9 cellular contexts compared by ENCODE assay signal in the genomic region with DNA sequence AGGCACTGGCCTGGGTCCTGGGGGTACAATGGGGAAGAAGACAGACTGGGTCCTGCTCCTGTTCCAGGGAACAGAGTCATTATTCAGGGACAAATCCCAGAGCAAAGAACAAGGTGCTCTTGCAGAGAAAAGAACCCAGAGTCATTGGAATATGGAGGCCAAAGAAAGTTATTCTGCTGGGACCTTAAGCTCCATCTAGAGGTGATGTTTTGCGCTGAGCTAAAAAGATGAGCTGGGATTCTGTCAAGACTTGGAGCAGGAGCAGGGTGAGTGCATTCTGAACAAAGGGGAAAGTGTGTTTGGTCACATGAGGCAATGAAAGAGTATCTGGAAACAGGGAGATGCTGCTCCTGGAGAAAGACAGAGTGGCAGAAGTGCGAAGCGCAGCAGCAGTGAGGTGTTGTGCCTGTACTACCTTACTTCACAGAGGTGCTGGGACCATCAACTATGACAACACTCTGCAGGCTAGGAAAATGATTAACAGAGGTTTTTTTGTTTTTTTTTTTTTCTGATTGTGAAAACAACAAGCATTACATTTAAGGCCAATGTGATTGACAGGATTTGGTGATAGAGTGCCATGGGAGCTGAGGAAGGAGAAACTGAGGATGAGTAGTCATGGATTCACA.
DNase-seq lines count a peak whose midpoint lies in the region; ATAC-seq, FAIRE-seq and TF ChIP-seq lines count a peak whose summit lies in the region.
"Had no signal": no experiment of that assay in that cellular context is flagged by ENCODE, and none has a peak within 500 bp of the region (broad histone marks: within the 10 kb centered on the region; RNA-seq: fewer than 3 reads in every experiment).

No MANE protein-coding gene starts in this region.

- DNase-seq in GM12865 (ENCODE audit: low read depth) (peak; percentile 67), K562 (ENCODE audit: extremely low read depth in 1 of 4, low spot score in 3 of 4) (no peak), myocyte (ENCODE audit: low read depth) (peak; percentile 10), CD1c-positive myeloid dendritic cell (ENCODE audit: extremely low spot score) (no peak), NCI-H2029 treated with DMSO at 0.1 percent for 48 hours (lab: John Stamatoyannopoulos, UW) (no peak), upper lobe of left lung (no peak), GOT3 (lab: John Stamatoyannopoulos, UW) (no peak)

- WGBS in K562 (ENCODE audit: insufficient coverage, low coverage, missing lambda C conversion rate): 6% methylated on average over 2 of the region's 3 CpGs
- 89 to 90% methylated on average over 3 of the region's 3 CpGs for WGBS in upper lobe of left lung, 2 donors

- no peaks in the 10 kb centered on the region for H3K9me1 ChIP-seq in K562 (ENCODE audit: control insufficient read depth, insufficient read depth, low read length)

- H3K9ac ChIP-seq in K562 (ENCODE audit: insufficient read depth in 1 of 2, low read depth in 2 of 2, low read length in 2 of 2): no peak overlapping the region

- BruUV-seq in K562 (replicated peaks; lab: Mats Ljungman, UMichigan): no TSS peak

- in situ Hi-C loops in K562 (cut with MboI): no loop called here

- H3K27me3 ChIP-seq in K562 (ENCODE audit: control insufficient read depth in 2 of 2, insufficient read depth in 2 of 2, low read length in 2 of 2): no peaks in the 10 kb centered on the region
- no peaks in the 10 kb centered on the region for H3K27me3 ChIP-seq in upper lobe of left lung

- 0 out of 3 replicates have a peak, but pooled peaks have one; percentile 34 for ATAC-seq in K562
- no peak for ATAC-seq in upper lobe of left lung (ENCODE audit: low FRiP score in 2 of 2)

- peak; percentile 42 for TF ChIP-seq CTCF in GM12865 (IDR thresholded peaks at IDR 0.05; ENCODE audit: insufficient read depth, low read depth, low read length, missing control alignments)
- TF ChIP-seq CTCF in LNCAP (IDR thresholded peaks at IDR 0.05): peak; percentile 51
- peak in 1 of 3 experiments; percentile 21; a peak in 2 of 6 replicates for TF ChIP-seq CTCF in K562 (IDR thresholded peaks at IDR 0.05 in 2 of 3, conservative IDR thresholded peaks at IDR 0.05 in 1 of 3; ENCODE audit: insufficient read depth in 2 of 3, low read depth in 1 of 3, low read length in 3 of 3)
- no peak for TF ChIP-seq CTCF in upper lobe of left lung (IDR thresholded peaks at IDR 0.05)

- CTCF ChIA-PET in K562 (lab: Yijun Ruan, JAX; ENCODE audit: low intra/inter-chr PET ratio): no interaction called here

- intact Hi-C loops in K562 (cut with micrococcal nuclease): no loop called here

- no peak overlapping the region for H3K27ac ChIP-seq in K562 (ENCODE audit: extremely low read depth, low read depth, low read length)
- H3K27ac ChIP-seq in upper lobe of left lung: no peak overlapping the region
- H3K27ac ChIP-seq: epithelial cell of prostate had no signal

- H2AFZ ChIP-seq in K562 (ENCODE audit: low read depth, low read length): no peak overlapping the region

- no peaks in the 10 kb centered on the region for H3K79me2 ChIP-seq in K562 (ENCODE audit: control insufficient read depth, insufficient read depth, low read length)

- H3K4me2 ChIP-seq in K562 (ENCODE audit: insufficient read depth, low read length): no peak overlapping the region

- TF ChIP-seq POLR2A in K562 (conservative IDR thresholded peaks at IDR 0.05): no peak
- TF ChIP-seq POLR2A in upper lobe of left lung (IDR thresholded peaks at IDR 0.05): no peak

- peak in 1 of 2 experiments; percentile 36; a peak in 2 of 4 replicates for TF ChIP-seq RAD21 in K562 (CRISPR knock-in tag; conservative IDR thresholded peaks at IDR 0.05 in 1 of 2, IDR thresholded peaks at IDR 0.05 in 1 of 2)

- H3K4me3 ChIP-seq in GM12865 (ENCODE audit: low read depth, low read length) (no peak overlapping the region), K562 (no peak overlapping the region), upper lobe of left lung (no peak overlapping the region)

- POLR2A ChIA-PET in K562 (lab: Yijun Ruan, JAX): no interaction called here

- FAIRE-seq in K562 (lab: Jason Lieb, UNC): no peak

- TF ChIP-seq EP300 in K562 (IDR thresholded peaks at IDR 0.05; ENCODE audit: low read length) (no peak), upper lobe of left lung (IDR thresholded peaks at IDR 0.05) (no peak)

- no peaks in the 10 kb centered on the region for H3K4me1 ChIP-seq in K562 (replicated peaks in 1 of 2; ENCODE audit: control insufficient read depth in 2 of 2, insufficient read depth in 2 of 2, low read length in 2 of 2)
- H3K4me1 ChIP-seq in upper lobe of left lung: no peaks in the 10 kb centered on the region

- H3K9me3 ChIP-seq in K562 (replicated peaks; ENCODE audit: control insufficient read depth, insufficient read depth, low read depth, low read length): no peaks in the 10 kb centered on the region
- H3K9me3 ChIP-seq in upper lobe of left lung: no peaks in the 10 kb centered on the region

- no peaks in the 10 kb centered on the region for H3K36me3 ChIP-seq in K562 (ENCODE audit: control insufficient read depth, insufficient read depth, low read length)
- H3K36me3 ChIP-seq in upper lobe of left lung: no peaks in the 10 kb centered on the region

- no peaks in the 10 kb centered on the region for H4K20me1 ChIP-seq in K562 (replicated peaks; ENCODE audit: control insufficient read depth, insufficient read depth, low read length)

TF ChIP-seq in K562, 482 proteins besides CTCF, POLR2A, EP300 and RAD21:
- TF ChIP-seq TBL1XR1 (IDR thresholded peaks at IDR 0.05; ENCODE audit: low read length in 2 of 2) (no peak), SRSF7 (optimal IDR thresholded peaks at IDR 0.05; ENCODE audit: low read depth, low read length) (no peak), ZBTB7A (IDR thresholded peaks at IDR 0.05; ENCODE audit: borderline replicate concordance, control insufficient read depth, low read depth, low read length) (no peak), KLF16 (IDR thresholded peaks at IDR 0.05) (no peak), RAD51 (IDR thresholded peaks at IDR 0.05; ENCODE audit: borderline replicate concordance, low read depth) (no peak), ZNF384 (IDR thresholded peaks at IDR 0.05; ENCODE audit: low read depth, low read length) (no peak), KDM5B (IDR thresholded peaks at IDR 0.05; ENCODE audit: insufficient replicate concordance, low read depth, low read length) (no peak), TAF7 (tag; IDR thresholded peaks at IDR 0.05) (no peak), BMI1 (IDR thresholded peaks at IDR 0.05; ENCODE audit: low read length) (no peak), BRD4 (IDR thresholded peaks at IDR 0.05) (no peak), NUFIP1 (IDR thresholded peaks at IDR 0.05; ENCODE audit: partially characterized antibody) (no peak), ZNF561 (CRISPR knock-in tag; conservative IDR thresholded peaks at IDR 0.05) (no peak)
- TF ChIP-seq, protein P1, sequence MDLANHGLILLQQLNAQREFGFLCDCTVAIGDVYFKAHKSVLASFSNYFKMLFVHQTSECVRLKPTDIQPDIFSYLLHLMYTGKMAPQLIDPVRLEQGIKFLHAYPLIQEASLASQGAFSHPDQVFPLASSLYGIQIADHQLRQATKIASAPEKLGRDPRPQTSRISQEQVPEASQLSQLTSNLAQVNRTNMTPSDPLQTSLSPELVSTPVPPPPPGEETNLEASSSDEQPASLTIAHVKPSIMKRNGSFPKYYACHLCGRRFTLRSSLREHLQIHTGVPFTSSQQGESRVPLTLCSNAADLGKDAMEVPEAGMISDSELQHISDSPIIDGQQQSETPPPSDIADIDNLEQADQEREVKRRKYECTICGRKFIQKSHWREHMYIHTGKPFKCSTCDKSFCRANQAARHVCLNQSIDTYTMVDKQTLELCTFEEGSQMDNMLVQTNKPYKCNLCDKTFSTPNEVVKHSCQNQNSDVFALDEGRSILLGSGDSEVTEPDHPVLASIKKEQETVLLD (IDR thresholded peaks at IDR 0.05): no peak
- TF ChIP-seq, protein P2, sequence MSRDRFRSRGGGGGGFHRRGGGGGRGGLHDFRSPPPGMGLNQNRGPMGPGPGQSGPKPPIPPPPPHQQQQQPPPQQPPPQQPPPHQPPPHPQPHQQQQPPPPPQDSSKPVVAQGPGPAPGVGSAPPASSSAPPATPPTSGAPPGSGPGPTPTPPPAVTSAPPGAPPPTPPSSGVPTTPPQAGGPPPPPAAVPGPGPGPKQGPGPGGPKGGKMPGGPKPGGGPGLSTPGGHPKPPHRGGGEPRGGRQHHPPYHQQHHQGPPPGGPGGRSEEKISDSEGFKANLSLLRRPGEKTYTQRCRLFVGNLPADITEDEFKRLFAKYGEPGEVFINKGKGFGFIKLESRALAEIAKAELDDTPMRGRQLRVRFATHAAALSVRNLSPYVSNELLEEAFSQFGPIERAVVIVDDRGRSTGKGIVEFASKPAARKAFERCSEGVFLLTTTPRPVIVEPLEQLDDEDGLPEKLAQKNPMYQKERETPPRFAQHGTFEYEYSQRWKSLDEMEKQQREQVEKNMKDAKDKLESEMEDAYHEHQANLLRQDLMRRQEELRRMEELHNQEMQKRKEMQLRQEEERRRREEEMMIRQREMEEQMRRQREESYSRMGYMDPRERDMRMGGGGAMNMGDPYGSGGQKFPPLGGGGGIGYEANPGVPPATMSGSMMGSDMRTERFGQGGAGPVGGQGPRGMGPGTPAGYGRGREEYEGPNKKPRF (IDR thresholded peaks at IDR 0.05; ENCODE audit: low read depth, low read length): no peak
- TF ChIP-seq, protein P3, sequence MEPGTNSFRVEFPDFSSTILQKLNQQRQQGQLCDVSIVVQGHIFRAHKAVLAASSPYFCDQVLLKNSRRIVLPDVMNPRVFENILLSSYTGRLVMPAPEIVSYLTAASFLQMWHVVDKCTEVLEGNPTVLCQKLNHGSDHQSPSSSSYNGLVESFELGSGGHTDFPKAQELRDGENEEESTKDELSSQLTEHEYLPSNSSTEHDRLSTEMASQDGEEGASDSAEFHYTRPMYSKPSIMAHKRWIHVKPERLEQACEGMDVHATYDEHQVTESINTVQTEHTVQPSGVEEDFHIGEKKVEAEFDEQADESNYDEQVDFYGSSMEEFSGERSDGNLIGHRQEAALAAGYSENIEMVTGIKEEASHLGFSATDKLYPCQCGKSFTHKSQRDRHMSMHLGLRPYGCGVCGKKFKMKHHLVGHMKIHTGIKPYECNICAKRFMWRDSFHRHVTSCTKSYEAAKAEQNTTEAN (CRISPR knock-in tag; IDR thresholded peaks at IDR 0.05): no peak

Comparison
In these comparisons a context has a peak if more than half of its experiments do, and no peak if none do; other contexts are left out.
1. DNase-seq: peak in GM12865 (single experiment) and myocyte (single experiment); none in K562 (0 of 4), CD1c-positive myeloid dendritic cell (single experiment), NCI-H2029 treated with DMSO at 0.1 percent for 48 hours (single experiment), upper lobe of left lung (0 of 2) and GOT3 (single experiment).
2. CTCF ChIP-seq: peak in GM12865 (single experiment) and LNCAP (single experiment); none in upper lobe of left lung (0 of 6).